In the genomic region with DNA sequence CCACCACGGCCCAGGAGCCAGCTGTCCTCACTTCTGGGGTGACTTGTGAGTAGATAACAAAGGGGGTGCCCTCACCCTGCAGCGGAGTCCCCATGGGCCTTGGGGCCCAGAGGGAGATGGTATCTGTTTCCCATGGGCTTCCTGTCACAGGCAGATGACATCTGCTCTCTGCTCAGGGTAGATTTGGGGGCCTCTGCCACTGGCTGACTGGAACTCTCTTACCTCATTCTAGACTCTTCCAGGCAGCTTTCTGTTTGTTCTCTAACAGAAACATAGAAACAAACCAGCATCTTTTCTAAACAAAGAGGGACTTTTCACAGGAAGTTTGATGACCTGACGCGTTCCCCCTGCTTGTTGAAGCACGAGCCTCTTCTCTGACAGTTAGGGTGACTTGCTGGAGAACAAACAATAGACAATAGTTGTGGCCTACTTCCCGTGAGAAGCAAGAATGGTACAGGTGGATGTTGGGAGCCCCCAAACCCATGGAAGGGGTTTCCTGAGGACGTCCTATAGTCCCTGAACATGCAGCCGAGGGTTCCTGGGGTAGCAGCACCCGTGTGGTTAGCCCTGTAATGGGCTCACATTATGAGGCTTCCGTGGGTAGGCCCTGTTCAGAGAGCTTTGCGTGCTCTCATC, we compare ENCODE assay signal across 8 cellular contexts.
DNase-seq lines count a peak whose midpoint lies in the region; ATAC-seq and TF ChIP-seq lines count a peak whose summit lies in the region.

No MANE protein-coding gene starts in this region.

- CTCF ChIA-PET in PC-9 (lab: Charles Lee), result no interaction called here

- peak; percentile 84 for ATAC-seq in GM18502 (IDR thresholded peaks at IDR 0.05; ENCODE audit: poor library complexity, unreplicated experiment)
- peak; percentile 67 for ATAC-seq in HG02840 (IDR thresholded peaks at IDR 0.05; ENCODE audit: low FRiP score, unreplicated experiment)
- peak; percentile 86 for ATAC-seq in effector memory CD8-positive, alpha-beta T cell (replicated peaks)

- peaks cover 35% of the 10 kb centered on the region for H3K4me1 ChIP-seq in PC-9 (replicated peaks; ENCODE audit: insufficient read depth)

- H2AFZ ChIP-seq in PC-9, result no peak overlapping the region

- no peaks in the 10 kb centered on the region for H3K27me3 Mint-ChIP-seq in effector memory CD8-positive, alpha-beta T cell

- peaks cover 37 to 41% of the 10 kb centered on the region in 2 donors for H3K4me1 Mint-ChIP-seq in effector memory CD8-positive, alpha-beta T cell (ENCODE audit: low read depth in 2 of 2)

- no peaks in the 10 kb centered on the region for H3K9me3 Mint-ChIP-seq in effector memory CD8-positive, alpha-beta T cell

- POLR2A ChIA-PET in PC-9 (lab: Charles Lee; ENCODE audit: unreplicated experiment), result no interaction called here

- BruUV-seq in PC-9 (replicated peaks; lab: Mats Ljungman, UMichigan), result no TSS peak

- no peaks in the 10 kb centered on the region for H3K36me3 ChIP-seq in PC-9 (ENCODE audit: low read depth)

- H3K27ac ChIP-seq in PC-9, result no peak overlapping the region

- intact Hi-C loops in PC-9 (cut with micrococcal nuclease; ENCODE audit: unreplicated experiment), result no loop called here

- no peak overlapping the region for H3K4me3 ChIP-seq in PC-9

- no peak for TF ChIP-seq CTCF in PC-9 (conservative IDR thresholded peaks at IDR 0.05)

- H3K4me2 ChIP-seq in PC-9, result no peak overlapping the region

- peaks cover 46% of the 10 kb centered on the region for H3K36me3 Mint-ChIP-seq in effector memory CD8-positive, alpha-beta T cell (ENCODE audit: insufficient read depth)

- no peaks in the 10 kb centered on the region for H4K20me1 ChIP-seq in PC-9 (ENCODE audit: insufficient read depth)

- H3K9me2 ChIP-seq in PC-9 (ENCODE audit: insufficient read depth), result no peaks in the 10 kb centered on the region

- no peaks in the 10 kb centered on the region for H3K9me3 ChIP-seq in PC-9 (ENCODE audit: insufficient read depth, low read depth)

- H3F3A ChIP-seq in PC-9 (ENCODE audit: insufficient read depth, low read depth), result peaks cover 30% of the 10 kb centered on the region

- H3K79me2 ChIP-seq in PC-9 (ENCODE audit: low read depth), result no peaks in the 10 kb centered on the region

- H3K27ac Mint-ChIP-seq in effector memory CD8-positive, alpha-beta T cell, result peak overlapping the region; percentile 99 to 100

- no peaks in the 10 kb centered on the region for H3K27me3 ChIP-seq in PC-9 (ENCODE audit: insufficient read depth, low read depth)

- DNase-seq in activated CD4-positive, alpha-beta T cell treated with anti-CD3 and anti-CD28 coated beads for 1 hour, result peak; percentile 51
- DNase-seq in effector memory CD8-positive, alpha-beta T cell, result peak; percentile 74 to 83 (median 77)
- peak; percentile 54 for DNase-seq in stimulated activated CD8-positive, alpha-beta memory T cell treated with anti-CD3 and anti-CD28 coated beads, Interleukin-12 subunit alpha, Interleukin-12 subunit beta, amount 100 ng/mL, for 1 hour (ENCODE audit: low read depth)
- DNase-seq in AG08396 (ENCODE audit: low spot score) (no peak), PC-9 (no peak), ecto neural progenitor cell (ENCODE audit: low spot score) (no peak)

- peak overlapping the region; percentile 48 to 71 for H3K4me3 Mint-ChIP-seq in effector memory CD8-positive, alpha-beta T cell

Comparison
In these comparisons a context has a peak if more than half of its experiments do, and no peak if none do; other contexts are left out.
1. DNase-seq: peak in activated CD4-positive, alpha-beta T cell treated with anti-CD3 and anti-CD28 coated beads for 1 hour (single experiment), effector memory CD8-positive, alpha-beta T cell (3 of 3) and stimulated activated CD8-positive, alpha-beta memory T cell treated with anti-CD3 and anti-CD28 coated beads, Interleukin-12 subunit alpha, Interleukin-12 subunit beta, amount 100 ng/mL, for 1 hour (single experiment); none in AG08396 (single experiment), PC-9 (0 of 2) and ecto neural progenitor cell (single experiment).
2. Peak in every context shown above with its lines, with median percentiles within 50 percentile points of each other: ATAC-seq.